ENCODE assay signal across 18 cellular contexts in genomic region chr15:78223396-78224023, GRCh38. TPM values are rescaled to one million over a fixed set of nuclear protein-coding genes. Genes with fewer than 3 reads are reported as not detected.
DNase-seq lines count a peak whose midpoint lies in the region; ATAC-seq and TF ChIP-seq lines count a peak whose summit lies in the region.
"Had no signal": no experiment of that assay in that cellular context is flagged by ENCODE, and none has a peak within 500 bp of the region (broad histone marks: within the 10 kb centered on the region; RNA-seq: fewer than 3 reads in every experiment).

No MANE protein-coding gene starts in this region.

- H3K9me3 ChIP-seq in lower lobe of right lung (no peaks in the 10 kb centered on the region), neural progenitor cell (ENCODE audit: low read depth) (no peaks in the 10 kb centered on the region)
- H3K9me3 ChIP-seq: esophagus squamous epithelium, sigmoid colon, suprapubic skin had no signal

- DNase-seq in DMS 273 (lab: John Stamatoyannopoulos, UW; ENCODE audit: unreplicated experiment) (peak; percentile 62), NCI-H524 (lab: John Stamatoyannopoulos, UW) (peak; percentile 84 to 93), fibroblast of mammary gland (ENCODE audit: low read depth) (peak; percentile 11), lower lobe of right lung (peak; percentile 3), NCI-H510A treated with DMSO at 0.1 percent for 48 hours (lab: John Stamatoyannopoulos, UW) (no peak), neural progenitor cell (ENCODE audit: low spot score) (no peak)
- no peak for DNase-seq in stimulated activated CD4-positive, alpha-beta T cell treated with anti-CD3 and anti-CD28 coated beads, Interleukin-2, amount 100 ng/mL, for 24 hours
- DNase-seq: activated naive CD8-positive, alpha-beta T cell treated with anti-CD3 and anti-CD28 coated beads for 36 hours; brain microvascular endothelial cell; esophagus squamous epithelium; GDM1; left colon; NCI-H187 treated with DMSO at 0.1 percent for 48 hours; sigmoid colon; stimulated activated CD4-positive, alpha-beta T cell treated with anti-CD3 and anti-CD28 coated beads, Interleukin-4, amount 100 ng/mL, for 1 hour had no signal

- ATAC-seq in lower lobe of right lung = no peak
- ATAC-seq: left colon had no signal

- H3K36me3 ChIP-seq in lower lobe of right lung (no peaks in the 10 kb centered on the region), neural progenitor cell (no peaks in the 10 kb centered on the region)
- H3K36me3 ChIP-seq: brain microvascular endothelial cell, esophagus squamous epithelium, sigmoid colon, SJSA1, suprapubic skin had no signal

- no peak overlapping the region for H3K9ac ChIP-seq in neural progenitor cell

- H3K36me3 Mint-ChIP-seq in neural progenitor cell = no peaks in the 10 kb centered on the region
- H3K36me3 Mint-ChIP-seq: activated naive CD8-positive, alpha-beta T cell treated with anti-CD3 and anti-CD28 coated beads for 36 hours had no signal

- TF ChIP-seq CTCF in fibroblast of mammary gland (conservative IDR thresholded peaks at IDR 0.05; ENCODE audit: control insufficient read depth, insufficient read depth, low read depth, low read length) = no peak
- no peak for TF ChIP-seq CTCF in lower lobe of right lung (IDR thresholded peaks at IDR 0.05)
- TF ChIP-seq CTCF in neural progenitor cell (IDR thresholded peaks at IDR 0.05) = no peak

- intact Hi-C loops in lower lobe of right lung (cut with DNase I) = no loop called here

- H3K4me1 ChIP-seq in lower lobe of right lung = no peaks in the 10 kb centered on the region
- H3K4me1 ChIP-seq in neural progenitor cell = no peaks in the 10 kb centered on the region
- H3K4me1 ChIP-seq: SJSA1, suprapubic skin had no signal

- H3K4me3 Mint-ChIP-seq in neural progenitor cell = no peak overlapping the region
- H3K4me3 Mint-ChIP-seq: activated naive CD8-positive, alpha-beta T cell treated with anti-CD3 and anti-CD28 coated beads for 36 hours had no signal

- H3K27me3 Mint-ChIP-seq in neural progenitor cell (ENCODE audit: insufficient read depth, low read depth) = peaks cover 2% of the 10 kb centered on the region
- H3K27me3 Mint-ChIP-seq: activated naive CD8-positive, alpha-beta T cell treated with anti-CD3 and anti-CD28 coated beads for 36 hours had no signal

- H3K27ac ChIP-seq in lower lobe of right lung (no peak overlapping the region), neural progenitor cell (no peak overlapping the region)
- H3K27ac ChIP-seq: brain microvascular endothelial cell, SJSA1, suprapubic skin had no signal

- no peak overlapping the region for H3K4me2 ChIP-seq in neural progenitor cell

- no peaks in the 10 kb centered on the region for H3K27me3 ChIP-seq in lower lobe of right lung (ENCODE audit: low read depth)
- H3K27me3 ChIP-seq in neural progenitor cell = no peaks in the 10 kb centered on the region
- H3K27me3 ChIP-seq: brain microvascular endothelial cell, esophagus squamous epithelium, sigmoid colon, SJSA1, suprapubic skin had no signal

- no peak overlapping the region for H3K4me3 ChIP-seq in fibroblast of mammary gland (ENCODE audit: control insufficient read depth, low read depth, low read length)
- H3K4me3 ChIP-seq in lower lobe of right lung = no peak overlapping the region
- H3K4me3 ChIP-seq in neural progenitor cell = no peak overlapping the region
- H3K4me3 ChIP-seq: esophagus squamous epithelium, sigmoid colon, SJSA1, suprapubic skin had no signal

- no peaks in the 10 kb centered on the region for H4K20me1 ChIP-seq in neural progenitor cell (ENCODE audit: low read depth)

- no peak overlapping the region for H3K27ac Mint-ChIP-seq in neural progenitor cell
- H3K27ac Mint-ChIP-seq: activated naive CD8-positive, alpha-beta T cell treated with anti-CD3 and anti-CD28 coated beads for 36 hours had no signal

- peaks cover 5% of the 10 kb centered on the region for H3K9me3 Mint-ChIP-seq in neural progenitor cell
- H3K9me3 Mint-ChIP-seq: activated naive CD8-positive, alpha-beta T cell treated with anti-CD3 and anti-CD28 coated beads for 36 hours had no signal

- H3F3A ChIP-seq in neural progenitor cell (ENCODE audit: low read depth) = no peaks in the 10 kb centered on the region

- H3K79me2 ChIP-seq in neural progenitor cell (ENCODE audit: low read depth) = no peaks in the 10 kb centered on the region

- peaks cover 4% of the 10 kb centered on the region for H3K4me1 Mint-ChIP-seq in neural progenitor cell
- H3K4me1 Mint-ChIP-seq: activated naive CD8-positive, alpha-beta T cell treated with anti-CD3 and anti-CD28 coated beads for 36 hours had no signal

- no peak overlapping the region for H2AFZ ChIP-seq in neural progenitor cell (replicated peaks)

RNA-seq across cellular contexts. Expression of gene ACSBG1, which starts 10.9 kb away (rescaled TPM):
- total RNA-seq in lower lobe of right lung (1.8 TPM), neural progenitor cell (ENCODE audit: low replicate concordance) (0.11 and 0.22 TPM in 2 replicates)
- total RNA-seq: SJSA1 had no signal

RNA-seq across cellular contexts. Expression of gene DNAJA4, which starts 40.9 kb away (rescaled TPM):
- total RNA-seq in lower lobe of right lung = 34.4 TPM
- 0.12 TPM in 1 of 2 replicates, not detected in the other for total RNA-seq in neural progenitor cell (ENCODE audit: low replicate concordance)
- total RNA-seq: OCI-LY7 had no signal

Comparison
In these comparisons a context has a peak if more than half of its experiments do, and no peak if none do; other contexts are left out.
1. DNase-seq: peak in DMS 273 (single experiment), NCI-H524 (2 of 2), fibroblast of mammary gland (single experiment) and lower lobe of right lung (single experiment); none in stimulated activated CD4-positive, alpha-beta T cell treated with anti-CD3 and anti-CD28 coated beads, Interleukin-2, amount 100 ng/mL, for 24 hours (0 of 2), NCI-H510A treated with DMSO at 0.1 percent for 48 hours (single experiment) and neural progenitor cell (single experiment).
2. RNA of gene DNAJA4, which starts 40.9 kb away (total RNA-seq): 34.4 TPM in lower lobe of right lung (single experiment); 0.12 TPM in neural progenitor cell; every median in the first group is over 10 times any median in the second.